ENCODE assay signal across 22 cellular contexts in genomic region chr7:105055621-105056020, GRCh38. TPM values are rescaled to one million over a fixed set of nuclear protein-coding genes. Genes with fewer than 3 reads are reported as not detected.
A peak's percentile ranks its signal among the peaks of the same experiment; 100 is the strongest.
DNase-seq lines count a peak whose midpoint lies in the region; ATAC-seq, FAIRE-seq and TF ChIP-seq lines count a peak whose summit lies in the region.
"Had no signal": no experiment of that assay in that cellular context is flagged by ENCODE, and none has a peak within 500 bp of the region (broad histone marks: within the 10 kb centered on the region; RNA-seq: fewer than 3 reads in every experiment).

No MANE protein-coding gene starts in this region.

- CTCF ChIA-PET in Caco-2 (lab: Charles Lee): no interaction called here

- no peak overlapping the region for H3K4me3 Mint-ChIP-seq in activated T-cell treated with anti-CD3 and anti-CD28 coated beads, Interleukin-2, amount 50 U/mL, for 24 hours
- H3K4me3 Mint-ChIP-seq in activated T-cell treated with anti-CD3 and anti-CD28 coated beads, Interleukin-2, amount 50 U/mL, for 4 hours: no peak overlapping the region
- H3K4me3 Mint-ChIP-seq in activated naive CD8-positive, alpha-beta T cell treated with anti-CD3 and anti-CD28 coated beads, Interleukin-2, amount 50 U/mL, for 24 hours: no peak overlapping the region
- H3K4me3 Mint-ChIP-seq in nephron progenitor cell (no peak overlapping the region), Caco-2 (ENCODE audit: unreplicated experiment) (no peak overlapping the region)
- H3K4me3 Mint-ChIP-seq: activated CD8-positive, alpha-beta memory T cell treated with anti-CD3 and anti-CD28 coated beads, Interleukin-2, amount 10 ng/mL, durations not matched to agents 7 days and 5 days; CD14-positive monocyte had no signal

- peak; percentile 62 for FAIRE-seq in GM12892 (lab: Jason Lieb, UNC)

- peaks cover 73% of the 10 kb centered on the region for H3K4me1 Mint-ChIP-seq in activated T-cell treated with anti-CD3 and anti-CD28 coated beads, Interleukin-2, amount 50 U/mL, for 24 hours (ENCODE audit: low read depth)
- peaks cover 76% of the 10 kb centered on the region for H3K4me1 Mint-ChIP-seq in activated T-cell treated with anti-CD3 and anti-CD28 coated beads, Interleukin-2, amount 50 U/mL, for 4 hours (ENCODE audit: low read depth)
- peaks cover 49% of the 10 kb centered on the region for H3K4me1 Mint-ChIP-seq in activated naive CD8-positive, alpha-beta T cell treated with anti-CD3 and anti-CD28 coated beads, Interleukin-2, amount 50 U/mL, for 24 hours
- H3K4me1 Mint-ChIP-seq in nephron progenitor cell (no peaks in the 10 kb centered on the region), Caco-2 (ENCODE audit: low read depth, unreplicated experiment) (peaks cover 15% of the 10 kb centered on the region)

- no peak for DNase-seq in activated T-cell treated with anti-CD3 and anti-CD28 coated beads, Interleukin-2, amount 50 U/mL, for 24 hours
- no peak for DNase-seq in activated T-cell treated with anti-CD3 and anti-CD28 coated beads, Interleukin-2, amount 50 U/mL, for 4 hours
- DNase-seq in GM12892 (ENCODE audit: insufficient read length) (no peak), nephron progenitor cell (no peak), A172 (ENCODE audit: low spot score) (no peak), Caco-2 (no peak), activated gamma-delta T cell (lab: John Stamatoyannopoulos, UW) (no peak)
- no peak for DNase-seq in activated naive CD8-positive, alpha-beta T cell treated with anti-CD3 and anti-CD28 coated beads, Interleukin-2, amount 50 U/mL, for 24 hours
- DNase-seq: activated CD8-positive, alpha-beta memory T cell treated with anti-CD3 and anti-CD28 coated beads, Interleukin-2, amount 10 ng/mL, durations not matched to agents 7 days and 5 days; amniotic stem cell; central memory CD4-positive, alpha-beta T cell; HCEC 1CT; heart left ventricle; mesendoderm; MG63; NCI-H146; NCI-H526 treated with DMSO at 0.1 percent for 48 hours; T-helper 9 cell had no signal

- POLR2A ChIA-PET in Caco-2 (lab: Charles Lee): no interaction called here

- H3K36me3 ChIP-seq in Caco-2 (ENCODE audit: control insufficient read depth, insufficient read depth, low read length): no peaks in the 10 kb centered on the region; the same call in 1 of the 2 replicates
- H3K36me3 ChIP-seq: vagina had no signal

- H3K9me3 Mint-ChIP-seq in activated T-cell treated with anti-CD3 and anti-CD28 coated beads, Interleukin-2, amount 50 U/mL, for 24 hours: no peaks in the 10 kb centered on the region
- no peaks in the 10 kb centered on the region for H3K9me3 Mint-ChIP-seq in activated T-cell treated with anti-CD3 and anti-CD28 coated beads, Interleukin-2, amount 50 U/mL, for 4 hours
- no peaks in the 10 kb centered on the region for H3K9me3 Mint-ChIP-seq in activated naive CD8-positive, alpha-beta T cell treated with anti-CD3 and anti-CD28 coated beads, Interleukin-2, amount 50 U/mL, for 24 hours
- H3K9me3 Mint-ChIP-seq in nephron progenitor cell (no peaks in the 10 kb centered on the region), Caco-2 (ENCODE audit: unreplicated experiment) (no peaks in the 10 kb centered on the region)
- H3K9me3 Mint-ChIP-seq: CD14-positive monocyte had no signal

- no peak for TF ChIP-seq POLR2A in GM12892 (IDR thresholded peaks at IDR 0.05; ENCODE audit: low read depth, low read length)

- no peaks in the 10 kb centered on the region for H3K4me1 ChIP-seq in Caco-2

- H3K36me3 Mint-ChIP-seq in activated T-cell treated with anti-CD3 and anti-CD28 coated beads, Interleukin-2, amount 50 U/mL, for 24 hours (ENCODE audit: low read depth): peaks cover 90% of the 10 kb centered on the region
- H3K36me3 Mint-ChIP-seq in activated T-cell treated with anti-CD3 and anti-CD28 coated beads, Interleukin-2, amount 50 U/mL, for 4 hours (ENCODE audit: insufficient read depth): peaks cover 26% of the 10 kb centered on the region
- H3K36me3 Mint-ChIP-seq in activated naive CD8-positive, alpha-beta T cell treated with anti-CD3 and anti-CD28 coated beads, Interleukin-2, amount 50 U/mL, for 24 hours (ENCODE audit: low read depth): peaks cover 62% of the 10 kb centered on the region
- H3K36me3 Mint-ChIP-seq in nephron progenitor cell (ENCODE audit: low read depth): peaks cover 45% of the 10 kb centered on the region
- peaks cover 43% of the 10 kb centered on the region for H3K36me3 Mint-ChIP-seq in Caco-2 (ENCODE audit: insufficient read depth, unreplicated experiment)

- H3K27me3 Mint-ChIP-seq in activated T-cell treated with anti-CD3 and anti-CD28 coated beads, Interleukin-2, amount 50 U/mL, for 24 hours: no peaks in the 10 kb centered on the region
- no peaks in the 10 kb centered on the region for H3K27me3 Mint-ChIP-seq in activated T-cell treated with anti-CD3 and anti-CD28 coated beads, Interleukin-2, amount 50 U/mL, for 4 hours (ENCODE audit: low read depth)
- H3K27me3 Mint-ChIP-seq in activated naive CD8-positive, alpha-beta T cell treated with anti-CD3 and anti-CD28 coated beads, Interleukin-2, amount 50 U/mL, for 24 hours: no peaks in the 10 kb centered on the region
- H3K27me3 Mint-ChIP-seq in nephron progenitor cell (ENCODE audit: low read depth, poor library complexity): peaks cover 3% of the 10 kb centered on the region
- H3K27me3 Mint-ChIP-seq in Caco-2 (ENCODE audit: insufficient read depth, unreplicated experiment): no peaks in the 10 kb centered on the region
- H3K27me3 Mint-ChIP-seq: activated CD8-positive, alpha-beta memory T cell treated with anti-CD3 and anti-CD28 coated beads, Interleukin-2, amount 10 ng/mL, durations not matched to agents 7 days and 5 days had no signal

- no peak for ATAC-seq in activated T-cell treated with anti-CD3 and anti-CD28 coated beads, Interleukin-2, amount 50 U/mL, for 4 hours
- no peak for ATAC-seq in activated naive CD8-positive, alpha-beta T cell treated with anti-CD3 and anti-CD28 coated beads, Interleukin-2, amount 50 U/mL, for 24 hours
- ATAC-seq: activated CD4-positive, CD25-positive, alpha-beta regulatory T cell treated with anti-CD3 and anti-CD28 coated beads, Interleukin-2, amount 50 U/mL, for 24 hours; activated CD8-positive, alpha-beta memory T cell treated with anti-CD3 and anti-CD28 coated beads, Interleukin-2, amount 10 ng/mL, durations not matched to agents 7 days and 5 days; heart left ventricle had no signal

- no peaks in the 10 kb centered on the region for H3K27me3 ChIP-seq in Caco-2 (replicated peaks; ENCODE audit: control insufficient read depth, insufficient read depth, low read length)
- H3K27me3 ChIP-seq: heart left ventricle, MG63, suprapubic skin, vagina had no signal

- intact Hi-C loops in Caco-2 (cut with micrococcal nuclease; ENCODE audit: unreplicated experiment): no loop called here

- H3K4me3 ChIP-seq in Caco-2 (ENCODE audit: low read depth, low read length): no peak overlapping the region
- H3K4me3 ChIP-seq: heart left ventricle, MG63, suprapubic skin, vagina had no signal

- TF ChIP-seq CTCF in nephron progenitor cell (IDR thresholded peaks at IDR 0.05) (no peak), Caco-2 (IDR thresholded peaks at IDR 0.05; ENCODE audit: insufficient read depth in 1 of 2, low read depth in 1 of 2, low read length in 1 of 2, severe bottlenecking in 1 of 2, unreplicated experiment in 1 of 2) (no peak)

- no TSS peak for BruUV-seq in Caco-2 (replicated peaks; lab: Mats Ljungman, UMichigan)

- H3K27ac Mint-ChIP-seq in activated T-cell treated with anti-CD3 and anti-CD28 coated beads, Interleukin-2, amount 50 U/mL, for 24 hours: peak overlapping the region; percentile 51
- peak overlapping the region; percentile 4 for H3K27ac Mint-ChIP-seq in activated naive CD8-positive, alpha-beta T cell treated with anti-CD3 and anti-CD28 coated beads, Interleukin-2, amount 50 U/mL, for 24 hours
- H3K27ac Mint-ChIP-seq in nephron progenitor cell (peak overlapping the region; percentile 7), Caco-2 (ENCODE audit: unreplicated experiment) (no peak overlapping the region)
- H3K27ac Mint-ChIP-seq: activated CD8-positive, alpha-beta memory T cell treated with anti-CD3 and anti-CD28 coated beads, Interleukin-2, amount 10 ng/mL, durations not matched to agents 7 days and 5 days had no signal

- H3K9me3 ChIP-seq in Caco-2: no peaks in the 10 kb centered on the region
- H3K9me3 ChIP-seq: heart left ventricle, MG63, suprapubic skin, vagina had no signal

RNA-seq across cellular contexts. Expression of gene KMT2E, which starts 41.6 kb away (rescaled TPM):
- total RNA-seq in activated T-cell treated with anti-CD3 and anti-CD28 coated beads, Interleukin-2, amount 50 U/mL, for 4 hours: 10 to 100 TPM; 49.2 to 71.8 (median 67.4) TPM
- polyA plus RNA-seq in GM12892 (2012; ENCODE audit: missing spikeins): 41.5 TPM
- total RNA-seq in A172 (2014; rRNA removed; shearing (Covaris generic)): 27.6 and 40.3 TPM in 2 replicates
- total RNA-seq in Caco-2 (2022): 61.4 and 63.1 TPM in 2 replicates
